In genomic region chr2:30240162-30240696, GRCh38 we compare ENCODE assay signal across 12 cellular contexts. TPM values are rescaled to one million over a fixed set of nuclear protein-coding genes. Genes with fewer than 3 reads are reported as not detected.
DNase-seq lines count a peak whose midpoint lies in the region; ATAC-seq and TF ChIP-seq lines count a peak whose summit lies in the region.
"Had no signal": no experiment of that assay in that cellular context is flagged by ENCODE, and none has a peak within 500 bp of the region (broad histone marks: within the 10 kb centered on the region; RNA-seq: fewer than 3 reads in every experiment).

No MANE protein-coding gene starts in this region.

- TF ChIP-seq POLR2A in uterus (IDR thresholded peaks at IDR 0.05) = no peak

- CTCF ChIA-PET in activated naive CD4-positive, alpha-beta T cell treated with anti-CD3 and anti-CD28 coated beads for 36 hours (lab: Charles Lee) = interaction anchor here (0.7 to 9.2 kb wide), 18 partner anchors 8 to 471 kb away, joined by 3 to 68 read pairs (median 6); no protein-coding TSS in a partner anchor

- intact Hi-C loops in activated naive CD4-positive, alpha-beta T cell treated with anti-CD3 and anti-CD28 coated beads for 36 hours (cut with micrococcal nuclease) = no loop called here
- intact Hi-C loops in uterus (cut with DNase I; ENCODE audit: low total_unique reads) = no loop called here

- H3K27me3 ChIP-seq in endodermal cell (ENCODE audit: control insufficient read depth, insufficient read depth, low read length, poor library complexity, severe bottlenecking) (no peaks in the 10 kb centered on the region), muscle layer of duodenum (ENCODE audit: low read depth, low read length) (no peaks in the 10 kb centered on the region), uterus (no peaks in the 10 kb centered on the region)

- peak overlapping the region; percentile 20 for H3K4me3 Mint-ChIP-seq in activated naive CD4-positive, alpha-beta T cell treated with anti-CD3 and anti-CD28 coated beads for 36 hours
- H3K4me3 Mint-ChIP-seq in endodermal cell = no peak overlapping the region
- H3K4me3 Mint-ChIP-seq: CD14-positive monocyte had no signal

- H3K9me3 ChIP-seq in endodermal cell (ENCODE audit: control insufficient read depth, low read length) = peaks cover under 1% of the 10 kb centered on the region
- H3K9me3 ChIP-seq in muscle layer of duodenum (ENCODE audit: control insufficient read depth in 1 of 2, low read length in 2 of 2) = no peaks in the 10 kb centered on the region
- no peaks in the 10 kb centered on the region for H3K9me3 ChIP-seq in uterus

- no peaks in the 10 kb centered on the region for H3K27me3 Mint-ChIP-seq in activated naive CD4-positive, alpha-beta T cell treated with anti-CD3 and anti-CD28 coated beads for 36 hours (ENCODE audit: low read depth)
- no peaks in the 10 kb centered on the region for H3K27me3 Mint-ChIP-seq in endodermal cell (ENCODE audit: insufficient read depth)

- no peak overlapping the region for H3K9ac ChIP-seq in endodermal cell (ENCODE audit: extremely low read depth, low read length, poor library complexity, severe bottlenecking)

- no peak overlapping the region for H3K27ac ChIP-seq in endodermal cell (ENCODE audit: low read depth, low read length)
- peak overlapping the region; percentile 67 for H3K27ac ChIP-seq in muscle layer of duodenum (ENCODE audit: low read length)
- peak overlapping the region; percentile 77 to 85 for H3K27ac ChIP-seq in uterus

- TF ChIP-seq CTCF in endodermal cell (conservative IDR thresholded peaks at IDR 0.05) (no peak), uterus (IDR thresholded peaks at IDR 0.05) (no peak)

- H3K4me1 Mint-ChIP-seq in activated naive CD4-positive, alpha-beta T cell treated with anti-CD3 and anti-CD28 coated beads for 36 hours (ENCODE audit: low read depth) = peaks cover 89% of the 10 kb centered on the region
- H3K4me1 Mint-ChIP-seq in endodermal cell = peaks cover 32% of the 10 kb centered on the region

- no peaks in the 10 kb centered on the region for H3K9me3 Mint-ChIP-seq in activated naive CD4-positive, alpha-beta T cell treated with anti-CD3 and anti-CD28 coated beads for 36 hours
- no peaks in the 10 kb centered on the region for H3K9me3 Mint-ChIP-seq in endodermal cell

- peak; percentile 38 for DNase-seq in activated naive CD4-positive, alpha-beta T cell treated with anti-CD3 and anti-CD28 coated beads for 36 hours
- DNase-seq in activated naive CD4-positive, alpha-beta T cell (lab: John Stamatoyannopoulos, UW) = no peak
- DNase-seq in endodermal cell = no peak
- DNase-seq in uterus = no peak
- no peak for DNase-seq in NCI-H187 (lab: John Stamatoyannopoulos, UW)
- no peak for DNase-seq in NCI-H1694 treated with DMSO at 0.1 percent for 48 hours (lab: John Stamatoyannopoulos, UW)
- DNase-seq: activated gamma-delta T cell treated with Interleukin-2 at 50 U/mL for 16 hours, NCI-H69, SW 1271 had no signal

- H3K4me3 ChIP-seq in endodermal cell (ENCODE audit: low read length) (no peak overlapping the region), muscle layer of duodenum (ENCODE audit: low read depth in 1 of 2, low read length in 2 of 2) (peak overlapping the region in 1 of 2 donors; percentile 1), uterus (no peak overlapping the region)

- peaks cover 30% of the 10 kb centered on the region for H3K36me3 Mint-ChIP-seq in activated naive CD4-positive, alpha-beta T cell treated with anti-CD3 and anti-CD28 coated beads for 36 hours (ENCODE audit: low read depth)
- peaks cover 48% of the 10 kb centered on the region for H3K36me3 Mint-ChIP-seq in endodermal cell (ENCODE audit: low read depth)
- H3K36me3 Mint-ChIP-seq: CD14-positive monocyte had no signal

- 85 to 91% methylated on average over 4 to 8 of the region's 8 CpGs for WGBS in endodermal cell (ENCODE audit: insufficient coverage in 1 of 2, insufficient read length in 1 of 2), 2 experiments

- ATAC-seq in HG02870 (IDR thresholded peaks at IDR 0.05; ENCODE audit: unreplicated experiment) = no peak

- peak overlapping the region; percentile 79 for H3K27ac Mint-ChIP-seq in activated naive CD4-positive, alpha-beta T cell treated with anti-CD3 and anti-CD28 coated beads for 36 hours
- peak overlapping the region; percentile 27 for H3K27ac Mint-ChIP-seq in endodermal cell
- H3K27ac Mint-ChIP-seq: CD14-positive monocyte had no signal

- H3K36me3 ChIP-seq in endodermal cell (ENCODE audit: control insufficient read depth, insufficient read depth, low read length) (peaks cover 67% of the 10 kb centered on the region), muscle layer of duodenum (ENCODE audit: control insufficient read depth in 1 of 2, insufficient read depth in 2 of 2, low read length in 2 of 2) (peaks cover 0 to 10% of the 10 kb centered on the region in 2 donors), uterus (no peaks in the 10 kb centered on the region)

- H3K4me1 ChIP-seq in endodermal cell (ENCODE audit: control insufficient read depth, insufficient read depth, low read length) (peaks cover 24% of the 10 kb centered on the region), muscle layer of duodenum (ENCODE audit: control insufficient read depth in 1 of 2, insufficient read depth in 2 of 2, low read length in 2 of 2) (peaks cover 5 to 48% of the 10 kb centered on the region in 2 donors), uterus (peaks cover 0 to 27% of the 10 kb centered on the region in 2 donors)

RNA-seq across cellular contexts. Expression of gene LBH, which starts 8.9 kb away (rescaled TPM):
- total RNA-seq in activated naive CD4-positive, alpha-beta T cell treated with anti-CD3 and anti-CD28 coated beads for 36 hours = 10 to 100 TPM; 71.4 to 75.3 TPM
- 10 to 100 TPM; 48.0 to 50.0 TPM for total RNA-seq in endodermal cell
- 23.7 TPM for polyA plus RNA-seq in endodermal cell (2013, experiment 1 of 2)
- polyA plus RNA-seq in endodermal cell (2013, experiment 2 of 2) = 26.7 TPM
- 10 to 100 TPM; 30.7 to 94.3 (median 64.5) TPM for total RNA-seq in uterus
